25 cellular contexts compared by ENCODE assay signal in genomic region chr5:103117471-103117991, GRCh38. TPM values are rescaled to one million over a fixed set of nuclear protein-coding genes. Genes with fewer than 3 reads are reported as not detected.
DNase-seq lines count a peak whose midpoint lies in the region; ATAC-seq and TF ChIP-seq lines count a peak whose summit lies in the region.
"Had no signal": no experiment of that assay in that cellular context is flagged by ENCODE, and none has a peak within 500 bp of the region (broad histone marks: within the 10 kb centered on the region; RNA-seq: fewer than 3 reads in every experiment).

No MANE protein-coding gene starts in this region.

- H3K4me2 ChIP-seq in fibroblast of lung (ENCODE audit: extremely low read depth, insufficient read depth, low read length) = no peak overlapping the region

- no peak for TF ChIP-seq CTCF in AG10803 (conservative IDR thresholded peaks at IDR 0.05; ENCODE audit: low read length)
- TF ChIP-seq CTCF in fibroblast of lung (conservative IDR thresholded peaks at IDR 0.05 in 1 of 2, IDR thresholded peaks at IDR 0.05 in 1 of 2; ENCODE audit: low read depth in 1 of 2, low read length in 2 of 2) = no peak
- TF ChIP-seq CTCF in vagina (IDR thresholded peaks at IDR 0.05) = no peak

- H3K4me1 ChIP-seq in fibroblast of lung (ENCODE audit: control insufficient read depth, extremely low read depth, insufficient read depth, low read length) (peaks cover 3% of the 10 kb centered on the region), vagina (peaks cover 37% of the 10 kb centered on the region)

- H3K9me3 ChIP-seq in KOPT-K1 (ENCODE audit: insufficient read depth, low read length, poor library complexity, severe bottlenecking) = no peaks in the 10 kb centered on the region
- no peaks in the 10 kb centered on the region for H3K9me3 ChIP-seq in fibroblast of lung (ENCODE audit: control insufficient read depth, insufficient read depth, low read depth, low read length)
- no peaks in the 10 kb centered on the region for H3K9me3 ChIP-seq in vagina
- H3K9me3 ChIP-seq: upper lobe of right lung had no signal

- H3K27me3 ChIP-seq in fibroblast of lung (ENCODE audit: control insufficient read depth, insufficient read depth, low read length) (no peaks in the 10 kb centered on the region), vagina (no peaks in the 10 kb centered on the region)
- H3K27me3 ChIP-seq: upper lobe of right lung had no signal

- no peak overlapping the region for H3K9ac ChIP-seq in fibroblast of lung (ENCODE audit: insufficient read depth, low read length)

- TF ChIP-seq POLR2A in vagina (IDR thresholded peaks at IDR 0.05) = no peak

- no peak for ATAC-seq in GM19328 (IDR thresholded peaks at IDR 0.05; ENCODE audit: unreplicated experiment)
- ATAC-seq: activated CD8-positive, alpha-beta T cell treated with anti-CD3 and anti-CD28 coated beads, Interleukin-2, amount 10 ng/mL, durations not matched to agents 7 days and 5 days; activated T-cell treated with anti-CD3 and anti-CD28 coated beads, Interleukin-2, amount 50 U/mL, for 4 hours; left colon; natural killer cell treated with Interleukin-12 subunit alpha and Interleukin-12 subunit beta and Interleukin-15 and Interleukin-18, amount 100 ng/mL, for 72 hours; right cardiac atrium; upper lobe of right lung had no signal

- DNase-seq in AG10803 (ENCODE audit: low read depth) (peak; percentile 9), RKO (ENCODE audit: low spot score) (peak; percentile 15), fibroblast of lung (ENCODE audit: low read depth in 2 of 2) (peak; percentile 3 to 6), NCI-H1436 treated with DMSO at 0.1 percent for 48 hours (lab: John Stamatoyannopoulos, UW) (no peak), vagina (ENCODE audit: extremely low spot score in 2 of 2) (no peak), NCI-H748 treated with DMSO at 0.1 percent for 48 hours (lab: John Stamatoyannopoulos, UW) (no peak)
- DNase-seq: activated CD4-positive, CD25-positive, alpha-beta regulatory T cell; activated CD8-positive, alpha-beta T cell treated with anti-CD3 and anti-CD28 coated beads, Interleukin-2, amount 10 ng/mL, durations not matched to agents 7 days and 5 days; activated naive CD4-positive, alpha-beta T cell treated with anti-CD3 and anti-CD28 coated beads for 36 hours; activated T-cell treated with anti-CD3 and anti-CD28 coated beads, Interleukin-2, amount 50 U/mL, for 4 hours; amniotic stem cell; endodermal cell; HCEC 1CT; KBM-7; left colon; NCI-H1105 treated with DMSO at 0.1 percent for 48 hours; NCI-H2081; right cardiac atrium; stimulated activated CD4-positive, alpha-beta T cell treated with anti-CD3 and anti-CD28 coated beads, Interleukin-15, amount 100 ng/mL, for 24 hours; upper lobe of right lung had no signal

- H3K4me3 ChIP-seq in AG10803 (ENCODE audit: low read length) (no peak overlapping the region), fibroblast of lung (replicated peaks in 1 of 4; ENCODE audit: control extremely low read depth in 1 of 4, insufficient read depth in 1 of 4, low read depth in 3 of 4, low read length in 4 of 4) (peak overlapping the region in 1 of 4 experiments; percentile 98), vagina (no peak overlapping the region)
- H3K4me3 ChIP-seq: coronary artery had no signal

- intact Hi-C loops in vagina (cut with DNase I) = no loop called here

- H4K20me1 ChIP-seq in fibroblast of lung (ENCODE audit: control insufficient read depth, extremely low read depth, insufficient read depth, low read length) = no peaks in the 10 kb centered on the region

- no peaks in the 10 kb centered on the region for H3K36me3 ChIP-seq in KOPT-K1 (ENCODE audit: insufficient read depth, low read length)
- H3K36me3 ChIP-seq in fibroblast of lung (ENCODE audit: control insufficient read depth, insufficient read depth, low read length) = no peaks in the 10 kb centered on the region
- H3K36me3 ChIP-seq in vagina = no peaks in the 10 kb centered on the region
- H3K36me3 ChIP-seq: upper lobe of right lung had no signal

- H3K27ac ChIP-seq in KOPT-K1 (ENCODE audit: low read depth, low read length, poor library complexity, severe bottlenecking) = peak overlapping the region; percentile 96
- H3K27ac ChIP-seq in fibroblast of lung (ENCODE audit: insufficient read depth, low read length) = no peak overlapping the region
- H3K27ac ChIP-seq in vagina = no peak overlapping the region
- H3K27ac ChIP-seq: C4-2B, coronary artery had no signal

- no peak overlapping the region for H2AFZ ChIP-seq in fibroblast of lung (ENCODE audit: low read length)

- peaks cover 45% of the 10 kb centered on the region for H3K79me2 ChIP-seq in fibroblast of lung (ENCODE audit: control insufficient read depth, insufficient read depth, low read length)

RNA-seq across cellular contexts. Expression of gene GIN1, which starts 2.4 kb away (rescaled TPM):
- 7.2 and 7.6 TPM in 2 replicates for total RNA-seq in fibroblast of lung
- 4.0 and 4.3 TPM in 2 replicates for polyA plus RNA-seq in fibroblast of lung
- polyA plus RNA-seq in fibroblast of lung (2012) = 5.4 and 5.6 TPM in 2 replicates
- polyA minus RNA-seq in fibroblast of lung (ENCODE audit: low replicate concordance) = not detected in 2 replicates
- 5.4 TPM for total RNA-seq in vagina

RNA-seq across cellular contexts. Expression of gene PPIP5K2, which starts 2.6 kb away (rescaled TPM):
- 41.6 and 42.1 TPM in 2 replicates for total RNA-seq in fibroblast of lung
- 45.6 and 49.3 TPM in 2 replicates for polyA plus RNA-seq in fibroblast of lung
- polyA plus RNA-seq in fibroblast of lung (2012) = 23.9 and 26.9 TPM in 2 replicates
- polyA minus RNA-seq in fibroblast of lung (ENCODE audit: low replicate concordance) = 26.0 and 39.5 TPM in 2 replicates
- total RNA-seq in vagina = 24.6 TPM

Comparison
In these comparisons a context has a peak if more than half of its experiments do, and no peak if none do; other contexts are left out.
1. DNase-seq: peak in AG10803 (single experiment), RKO (single experiment) and fibroblast of lung (2 of 2); none in NCI-H1436 treated with DMSO at 0.1 percent for 48 hours (single experiment), vagina (0 of 2) and NCI-H748 treated with DMSO at 0.1 percent for 48 hours (single experiment).